8 cellular contexts compared by ENCODE assay signal in genomic region chr7:131231381-131232220, GRCh38.
DNase-seq lines count a peak whose midpoint lies in the region; ATAC-seq and TF ChIP-seq lines count a peak whose summit lies in the region.

No MANE protein-coding gene starts in this region.

- H3K36me3 ChIP-seq in ACC112 (ENCODE audit: insufficient read depth, low read length), result no peaks in the 10 kb centered on the region
- no peaks in the 10 kb centered on the region for H3K36me3 ChIP-seq in endodermal cell (ENCODE audit: control insufficient read depth, insufficient read depth, low read length)

- no peaks in the 10 kb centered on the region for H3K27me3 Mint-ChIP-seq in endodermal cell (ENCODE audit: insufficient read depth)

- WGBS in endodermal cell (ENCODE audit: insufficient coverage in 1 of 2, insufficient read length in 1 of 2), 2 experiments, result 95 to 100% methylated on average over 5 to 8 of the region's 10 CpGs

- H3K36me3 Mint-ChIP-seq in endodermal cell (ENCODE audit: low read depth), result no peaks in the 10 kb centered on the region

- peaks cover 2% of the 10 kb centered on the region for H3K9me3 Mint-ChIP-seq in endodermal cell

- H3K4me1 ChIP-seq in ACC112 (ENCODE audit: control insufficient read depth, insufficient read depth, low read length, unreplicated experiment) (peaks cover 32% of the 10 kb centered on the region), endodermal cell (ENCODE audit: control insufficient read depth, insufficient read depth, low read length) (no peaks in the 10 kb centered on the region)

- ATAC-seq in GM19397 (IDR thresholded peaks at IDR 0.05; ENCODE audit: unreplicated experiment) (peak; percentile 71), HG03558 (IDR thresholded peaks at IDR 0.05; ENCODE audit: extremely low read depth, unreplicated experiment) (peak; percentile 48)

- no peak for TF ChIP-seq CTCF in endodermal cell (conservative IDR thresholded peaks at IDR 0.05)

- no peak overlapping the region for H2AFZ ChIP-seq in ACC112 (ENCODE audit: low read length, unreplicated experiment)

- DNase-seq in activated CD4-positive, alpha-beta T cell treated with anti-CD3 and anti-CD28 coated beads for 24 hours (ENCODE audit: low read depth in 2 of 2), result peak; percentile 23 to 36
- DNase-seq in dedifferentiated amniotic fluid mesenchymal stem cell (ENCODE audit: extremely low spot score) (peak; percentile 22), renal cortical epithelial cell (ENCODE audit: low read depth) (peak; percentile 56), endodermal cell (no peak), cerebellar nuclear complex (lab: John Stamatoyannopoulos, UW) (no peak)

- H3K27ac Mint-ChIP-seq in endodermal cell, result no peak overlapping the region

- H3K27me3 ChIP-seq in ACC112 (ENCODE audit: insufficient read depth, low read length) (no peaks in the 10 kb centered on the region), endodermal cell (ENCODE audit: control insufficient read depth, insufficient read depth, low read length, poor library complexity, severe bottlenecking) (no peaks in the 10 kb centered on the region)

- no peaks in the 10 kb centered on the region for H3K79me2 ChIP-seq in ACC112 (ENCODE audit: control insufficient read depth, insufficient read depth, low read length, unreplicated experiment)

- no peaks in the 10 kb centered on the region for H3K4me1 Mint-ChIP-seq in endodermal cell

- H3K4me3 ChIP-seq in ACC112 (ENCODE audit: low read depth, low read length) (peak overlapping the region; percentile 24; the same call in 1 of the 2 replicates), endodermal cell (ENCODE audit: low read length) (no peak overlapping the region)

- no peak overlapping the region for H3K4me3 Mint-ChIP-seq in endodermal cell

- H3K9ac ChIP-seq in endodermal cell (ENCODE audit: extremely low read depth, low read length, poor library complexity, severe bottlenecking), result no peak overlapping the region

- H3K27ac ChIP-seq in ACC112 (ENCODE audit: low read depth, low read length) (peak overlapping the region; percentile 66), endodermal cell (ENCODE audit: low read depth, low read length) (no peak overlapping the region)

- H3K9me3 ChIP-seq in endodermal cell (ENCODE audit: control insufficient read depth, low read length), result no peaks in the 10 kb centered on the region

Comparison
In these comparisons a context has a peak if more than half of its experiments do, and no peak if none do; other contexts are left out.
1. DNase-seq: peak in activated CD4-positive, alpha-beta T cell treated with anti-CD3 and anti-CD28 coated beads for 24 hours (2 of 2), dedifferentiated amniotic fluid mesenchymal stem cell (single experiment) and renal cortical epithelial cell (single experiment); none in endodermal cell (single experiment) and cerebellar nuclear complex (0 of 2).